Comparison of ENCODE assay signal across 32 cellular contexts in genomic region chr2:187985195-187985594, GRCh38.
"Had no signal": no experiment of that assay in that cellular context is flagged by ENCODE, and none has a peak within 500 bp of the region (broad histone marks: within the 10 kb centered on the region; RNA-seq: fewer than 3 reads in every experiment).

No MANE protein-coding gene starts in this region.

- H3K27ac Mint-ChIP-seq: activated B cell treated with CpG ODN at 0.5 μM for 24 hours; activated CD4-positive, alpha-beta memory T cell treated with anti-CD3 and anti-CD28 coated beads for 36 hours; activated naive CD4-positive, alpha-beta T cell treated with anti-CD3 and anti-CD28 coated beads for 36 hours; activated naive CD8-positive, alpha-beta T cell; activated naive CD8-positive, alpha-beta T cell treated with anti-CD3 and anti-CD28 coated beads, Interleukin-2, amount 50 U/mL, for 24 hours; activated T-helper 1 cell treated with anti-CD3 and anti-CD28 coated beads, Interleukin-12 subunit alpha, Interleukin-12 subunit beta, Interleukin-2, Interleukin-4 antibody, amounts not matched to agents 30 ng/mL and 10 ng/mL and 1 ng/mL, durations not matched to agents 14 hours and 24 hours and 36 hours; brain had no signal

- H3K27me3 Mint-ChIP-seq: activated B cell treated with CpG ODN at 0.5 μM for 24 hours; activated CD4-positive, alpha-beta memory T cell treated with anti-CD3 and anti-CD28 coated beads for 36 hours; activated naive CD8-positive, alpha-beta T cell treated with anti-CD3 and anti-CD28 coated beads, Interleukin-2, amount 50 U/mL, for 24 hours; brain had no signal

- H3K4me3 Mint-ChIP-seq: activated B cell treated with CpG ODN at 0.5 μM for 24 hours; activated CD4-positive, alpha-beta memory T cell treated with anti-CD3 and anti-CD28 coated beads for 36 hours; activated naive CD4-positive, alpha-beta T cell treated with anti-CD3 and anti-CD28 coated beads for 36 hours; activated naive CD8-positive, alpha-beta T cell; activated naive CD8-positive, alpha-beta T cell treated with anti-CD3 and anti-CD28 coated beads, Interleukin-2, amount 50 U/mL, for 24 hours; activated T-cell treated with anti-CD3 and anti-CD28 coated beads, Interleukin-2, amount 50 U/mL, for 4 hours; activated T-helper 1 cell treated with anti-CD3 and anti-CD28 coated beads, Interleukin-12 subunit alpha, Interleukin-12 subunit beta, Interleukin-2, Interleukin-4 antibody, amounts not matched to agents 30 ng/mL and 10 ng/mL and 1 ng/mL, durations not matched to agents 14 hours and 24 hours and 36 hours; brain had no signal

- H3K9me3 Mint-ChIP-seq: activated B cell treated with CpG ODN at 0.5 μM for 24 hours; activated CD4-positive, alpha-beta memory T cell treated with anti-CD3 and anti-CD28 coated beads for 36 hours; activated naive CD4-positive, alpha-beta T cell treated with anti-CD3 and anti-CD28 coated beads for 36 hours; activated naive CD8-positive, alpha-beta T cell treated with anti-CD3 and anti-CD28 coated beads, Interleukin-2, amount 50 U/mL, for 24 hours; activated T-cell treated with anti-CD3 and anti-CD28 coated beads, Interleukin-2, amount 50 U/mL, for 4 hours; activated T-helper 1 cell treated with anti-CD3 and anti-CD28 coated beads, Interleukin-12 subunit alpha, Interleukin-12 subunit beta, Interleukin-2, Interleukin-4 antibody, amounts not matched to agents 30 ng/mL and 10 ng/mL and 1 ng/mL, durations not matched to agents 14 hours and 24 hours and 36 hours; brain had no signal

- H3K4me3 ChIP-seq: PC-9 had no signal

- H3K4me2 ChIP-seq: PC-9 had no signal

- H3K36me3 Mint-ChIP-seq: activated CD4-positive, alpha-beta memory T cell treated with anti-CD3 and anti-CD28 coated beads for 36 hours; activated naive CD8-positive, alpha-beta T cell; brain had no signal

- ATAC-seq: activated naive CD8-positive, alpha-beta T cell treated with anti-CD3 and anti-CD28 coated beads, Interleukin-2, amount 50 U/mL, for 24 hours; activated T-cell treated with anti-CD3 and anti-CD28 coated beads, Interleukin-2, amount 50 U/mL, for 4 hours; Right ventricle myocardium inferior had no signal

- H3K27ac ChIP-seq: PC-9, RWPE1 had no signal

- DNase-seq: activated B cell treated with CpG ODN at 0.5 μM for 24 hours; activated CD4-positive, alpha-beta memory T cell treated with anti-CD3 and anti-CD28 coated beads for 36 hours; activated CD4-positive, alpha-beta T cell treated with anti-CD3 and anti-CD28 coated beads for 4 hours; activated CD4-positive, alpha-beta T cell treated with anti-CD3 and anti-CD28 coated beads, Interleukin-2, amount 50 U/mL, for 1 hour; activated CD4-positive, CD25-positive, alpha-beta regulatory T cell treated with anti-CD3 and anti-CD28 coated beads, Interleukin-2, amount 50 U/mL, for 72 hours; activated CD8-positive, alpha-beta memory T cell treated with anti-CD3 and anti-CD28 coated beads, Interleukin-2, amount 50 U/mL, for 4 hours; activated gamma-delta T cell treated with Interleukin-2 at 50 U/mL for 16 hours; activated naive CD4-positive, alpha-beta T cell treated with anti-CD3 and anti-CD28 coated beads for 36 hours; activated naive CD8-positive, alpha-beta T cell treated with anti-CD3 and anti-CD28 coated beads, Interleukin-2, amount 50 U/mL, for 24 hours; activated T-cell treated with anti-CD3 and anti-CD28 coated beads for 4 hours; activated T-cell treated with anti-CD3 and anti-CD28 coated beads, Interleukin-2, amount 50 U/mL, for 4 hours; anterior cingulate cortex; caudate nucleus; cerebellar nuclear complex; Kasumi-1; NCI-H1092 treated with DMSO at 0.1 percent for 48 hours; NCI-H1417; NCI-H187; NCI-H2029 treated with DMSO at 0.1 percent for 48 hours; NCI-H2107; NCI-H2171; NCI-H510A; NCI-H526; NCI-H748 treated with DMSO at 0.1 percent for 48 hours; PC-9; SIG-M5; T1000 had no signal
